1 cellular context compared by ENCODE assay signal in the genomic region with DNA sequence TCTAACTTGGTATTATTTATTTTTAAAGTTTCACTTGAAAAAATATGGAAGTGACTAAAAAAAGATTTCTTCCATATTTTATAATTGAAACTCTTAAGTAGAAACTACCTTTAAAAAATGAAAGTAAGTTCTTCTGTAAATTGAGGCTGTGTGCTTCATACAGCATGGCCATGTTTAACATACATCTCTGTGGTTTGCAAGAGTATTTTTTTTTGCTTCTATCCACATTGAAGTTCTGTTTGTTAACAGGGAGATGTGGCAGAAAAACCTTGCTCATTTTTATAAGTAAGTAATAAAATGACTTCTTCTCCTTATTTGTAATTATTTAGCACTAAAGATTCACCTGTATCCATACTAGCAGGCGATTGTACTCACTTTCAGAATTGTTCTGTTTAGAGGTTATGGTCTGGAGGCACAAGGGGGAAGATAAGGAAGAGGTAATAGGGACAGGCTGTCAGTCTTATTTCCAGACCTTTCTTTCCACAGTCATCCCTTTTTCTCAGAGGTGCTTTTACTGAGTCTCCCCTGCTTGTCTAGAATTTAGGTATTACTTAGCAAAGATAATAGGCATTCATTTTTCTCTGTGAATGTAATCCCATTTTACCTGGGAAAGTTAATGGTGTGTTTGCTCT.
TF ChIP-seq lines count a peak whose summit lies in the region.

No MANE protein-coding gene starts in this region.

TF ChIP-seq in K562, 482 proteins besides CTCF, POLR2A, EP300 and RAD21 (continued from another document and continues in another):
- TF ChIP-seq, protein P1, sequence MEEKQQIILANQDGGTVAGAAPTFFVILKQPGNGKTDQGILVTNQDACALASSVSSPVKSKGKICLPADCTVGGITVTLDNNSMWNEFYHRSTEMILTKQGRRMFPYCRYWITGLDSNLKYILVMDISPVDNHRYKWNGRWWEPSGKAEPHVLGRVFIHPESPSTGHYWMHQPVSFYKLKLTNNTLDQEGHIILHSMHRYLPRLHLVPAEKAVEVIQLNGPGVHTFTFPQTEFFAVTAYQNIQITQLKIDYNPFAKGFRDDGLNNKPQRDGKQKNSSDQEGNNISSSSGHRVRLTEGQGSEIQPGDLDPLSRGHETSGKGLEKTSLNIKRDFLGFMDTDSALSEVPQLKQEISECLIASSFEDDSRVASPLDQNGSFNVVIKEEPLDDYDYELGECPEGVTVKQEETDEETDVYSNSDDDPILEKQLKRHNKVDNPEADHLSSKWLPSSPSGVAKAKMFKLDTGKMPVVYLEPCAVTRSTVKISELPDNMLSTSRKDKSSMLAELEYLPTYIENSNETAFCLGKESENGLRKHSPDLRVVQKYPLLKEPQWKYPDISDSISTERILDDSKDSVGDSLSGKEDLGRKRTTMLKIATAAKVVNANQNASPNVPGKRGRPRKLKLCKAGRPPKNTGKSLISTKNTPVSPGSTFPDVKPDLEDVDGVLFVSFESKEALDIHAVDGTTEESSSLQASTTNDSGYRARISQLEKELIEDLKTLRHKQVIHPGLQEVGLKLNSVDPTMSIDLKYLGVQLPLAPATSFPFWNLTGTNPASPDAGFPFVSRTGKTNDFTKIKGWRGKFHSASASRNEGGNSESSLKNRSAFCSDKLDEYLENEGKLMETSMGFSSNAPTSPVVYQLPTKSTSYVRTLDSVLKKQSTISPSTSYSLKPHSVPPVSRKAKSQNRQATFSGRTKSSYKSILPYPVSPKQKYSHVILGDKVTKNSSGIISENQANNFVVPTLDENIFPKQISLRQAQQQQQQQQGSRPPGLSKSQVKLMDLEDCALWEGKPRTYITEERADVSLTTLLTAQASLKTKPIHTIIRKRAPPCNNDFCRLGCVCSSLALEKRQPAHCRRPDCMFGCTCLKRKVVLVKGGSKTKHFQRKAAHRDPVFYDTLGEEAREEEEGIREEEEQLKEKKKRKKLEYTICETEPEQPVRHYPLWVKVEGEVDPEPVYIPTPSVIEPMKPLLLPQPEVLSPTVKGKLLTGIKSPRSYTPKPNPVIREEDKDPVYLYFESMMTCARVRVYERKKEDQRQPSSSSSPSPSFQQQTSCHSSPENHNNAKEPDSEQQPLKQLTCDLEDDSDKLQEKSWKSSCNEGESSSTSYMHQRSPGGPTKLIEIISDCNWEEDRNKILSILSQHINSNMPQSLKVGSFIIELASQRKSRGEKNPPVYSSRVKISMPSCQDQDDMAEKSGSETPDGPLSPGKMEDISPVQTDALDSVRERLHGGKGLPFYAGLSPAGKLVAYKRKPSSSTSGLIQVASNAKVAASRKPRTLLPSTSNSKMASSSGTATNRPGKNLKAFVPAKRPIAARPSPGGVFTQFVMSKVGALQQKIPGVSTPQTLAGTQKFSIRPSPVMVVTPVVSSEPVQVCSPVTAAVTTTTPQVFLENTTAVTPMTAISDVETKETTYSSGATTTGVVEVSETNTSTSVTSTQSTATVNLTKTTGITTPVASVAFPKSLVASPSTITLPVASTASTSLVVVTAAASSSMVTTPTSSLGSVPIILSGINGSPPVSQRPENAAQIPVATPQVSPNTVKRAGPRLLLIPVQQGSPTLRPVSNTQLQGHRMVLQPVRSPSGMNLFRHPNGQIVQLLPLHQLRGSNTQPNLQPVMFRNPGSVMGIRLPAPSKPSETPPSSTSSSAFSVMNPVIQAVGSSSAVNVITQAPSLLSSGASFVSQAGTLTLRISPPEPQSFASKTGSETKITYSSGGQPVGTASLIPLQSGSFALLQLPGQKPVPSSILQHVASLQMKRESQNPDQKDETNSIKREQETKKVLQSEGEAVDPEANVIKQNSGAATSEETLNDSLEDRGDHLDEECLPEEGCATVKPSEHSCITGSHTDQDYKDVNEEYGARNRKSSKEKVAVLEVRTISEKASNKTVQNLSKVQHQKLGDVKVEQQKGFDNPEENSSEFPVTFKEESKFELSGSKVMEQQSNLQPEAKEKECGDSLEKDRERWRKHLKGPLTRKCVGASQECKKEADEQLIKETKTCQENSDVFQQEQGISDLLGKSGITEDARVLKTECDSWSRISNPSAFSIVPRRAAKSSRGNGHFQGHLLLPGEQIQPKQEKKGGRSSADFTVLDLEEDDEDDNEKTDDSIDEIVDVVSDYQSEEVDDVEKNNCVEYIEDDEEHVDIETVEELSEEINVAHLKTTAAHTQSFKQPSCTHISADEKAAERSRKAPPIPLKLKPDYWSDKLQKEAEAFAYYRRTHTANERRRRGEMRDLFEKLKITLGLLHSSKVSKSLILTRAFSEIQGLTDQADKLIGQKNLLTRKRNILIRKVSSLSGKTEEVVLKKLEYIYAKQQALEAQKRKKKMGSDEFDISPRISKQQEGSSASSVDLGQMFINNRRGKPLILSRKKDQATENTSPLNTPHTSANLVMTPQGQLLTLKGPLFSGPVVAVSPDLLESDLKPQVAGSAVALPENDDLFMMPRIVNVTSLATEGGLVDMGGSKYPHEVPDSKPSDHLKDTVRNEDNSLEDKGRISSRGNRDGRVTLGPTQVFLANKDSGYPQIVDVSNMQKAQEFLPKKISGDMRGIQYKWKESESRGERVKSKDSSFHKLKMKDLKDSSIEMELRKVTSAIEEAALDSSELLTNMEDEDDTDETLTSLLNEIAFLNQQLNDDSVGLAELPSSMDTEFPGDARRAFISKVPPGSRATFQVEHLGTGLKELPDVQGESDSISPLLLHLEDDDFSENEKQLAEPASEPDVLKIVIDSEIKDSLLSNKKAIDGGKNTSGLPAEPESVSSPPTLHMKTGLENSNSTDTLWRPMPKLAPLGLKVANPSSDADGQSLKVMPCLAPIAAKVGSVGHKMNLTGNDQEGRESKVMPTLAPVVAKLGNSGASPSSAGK (IDR thresholded peaks at IDR 0.05), result 0 out of 2 replicates have a peak, but pooled peaks have one; percentile 16
- TF ChIP-seq, protein P2, sequence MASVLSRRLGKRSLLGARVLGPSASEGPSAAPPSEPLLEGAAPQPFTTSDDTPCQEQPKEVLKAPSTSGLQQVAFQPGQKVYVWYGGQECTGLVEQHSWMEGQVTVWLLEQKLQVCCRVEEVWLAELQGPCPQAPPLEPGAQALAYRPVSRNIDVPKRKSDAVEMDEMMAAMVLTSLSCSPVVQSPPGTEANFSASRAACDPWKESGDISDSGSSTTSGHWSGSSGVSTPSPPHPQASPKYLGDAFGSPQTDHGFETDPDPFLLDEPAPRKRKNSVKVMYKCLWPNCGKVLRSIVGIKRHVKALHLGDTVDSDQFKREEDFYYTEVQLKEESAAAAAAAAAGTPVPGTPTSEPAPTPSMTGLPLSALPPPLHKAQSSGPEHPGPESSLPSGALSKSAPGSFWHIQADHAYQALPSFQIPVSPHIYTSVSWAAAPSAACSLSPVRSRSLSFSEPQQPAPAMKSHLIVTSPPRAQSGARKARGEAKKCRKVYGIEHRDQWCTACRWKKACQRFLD (CRISPR knock-in tag; IDR thresholded peaks at IDR 0.05), result no peak
- TF ChIP-seq NBN (IDR thresholded peaks at IDR 0.05; ENCODE audit: low read depth), result 0 out of 2 replicates have a peak, but pooled peaks have one; percentile 24
- 0 out of 2 replicates have a peak, but pooled peaks have one; percentile 16 for TF ChIP-seq HEY1 (CRISPR knock-in tag; IDR thresholded peaks at IDR 0.05; ENCODE audit: borderline replicate concordance)
- TF ChIP-seq FOSL1 (tag; conservative IDR thresholded peaks at IDR 0.05), result 0 out of 2 replicates have a peak, but pooled peaks have one; percentile 21
- TF ChIP-seq, protein P3, sequence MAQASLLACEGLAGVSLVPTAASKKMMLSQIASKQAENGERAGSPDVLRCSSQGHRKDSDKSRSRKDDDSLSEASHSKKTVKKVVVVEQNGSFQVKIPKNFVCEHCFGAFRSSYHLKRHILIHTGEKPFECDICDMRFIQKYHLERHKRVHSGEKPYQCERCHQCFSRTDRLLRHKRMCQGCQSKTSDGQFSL (CRISPR knock-in tag; IDR thresholded peaks at IDR 0.05), result no peak
- TF ChIP-seq, protein P3 (tag; IDR thresholded peaks at IDR 0.05), result no peak
- TF ChIP-seq, protein P4, sequence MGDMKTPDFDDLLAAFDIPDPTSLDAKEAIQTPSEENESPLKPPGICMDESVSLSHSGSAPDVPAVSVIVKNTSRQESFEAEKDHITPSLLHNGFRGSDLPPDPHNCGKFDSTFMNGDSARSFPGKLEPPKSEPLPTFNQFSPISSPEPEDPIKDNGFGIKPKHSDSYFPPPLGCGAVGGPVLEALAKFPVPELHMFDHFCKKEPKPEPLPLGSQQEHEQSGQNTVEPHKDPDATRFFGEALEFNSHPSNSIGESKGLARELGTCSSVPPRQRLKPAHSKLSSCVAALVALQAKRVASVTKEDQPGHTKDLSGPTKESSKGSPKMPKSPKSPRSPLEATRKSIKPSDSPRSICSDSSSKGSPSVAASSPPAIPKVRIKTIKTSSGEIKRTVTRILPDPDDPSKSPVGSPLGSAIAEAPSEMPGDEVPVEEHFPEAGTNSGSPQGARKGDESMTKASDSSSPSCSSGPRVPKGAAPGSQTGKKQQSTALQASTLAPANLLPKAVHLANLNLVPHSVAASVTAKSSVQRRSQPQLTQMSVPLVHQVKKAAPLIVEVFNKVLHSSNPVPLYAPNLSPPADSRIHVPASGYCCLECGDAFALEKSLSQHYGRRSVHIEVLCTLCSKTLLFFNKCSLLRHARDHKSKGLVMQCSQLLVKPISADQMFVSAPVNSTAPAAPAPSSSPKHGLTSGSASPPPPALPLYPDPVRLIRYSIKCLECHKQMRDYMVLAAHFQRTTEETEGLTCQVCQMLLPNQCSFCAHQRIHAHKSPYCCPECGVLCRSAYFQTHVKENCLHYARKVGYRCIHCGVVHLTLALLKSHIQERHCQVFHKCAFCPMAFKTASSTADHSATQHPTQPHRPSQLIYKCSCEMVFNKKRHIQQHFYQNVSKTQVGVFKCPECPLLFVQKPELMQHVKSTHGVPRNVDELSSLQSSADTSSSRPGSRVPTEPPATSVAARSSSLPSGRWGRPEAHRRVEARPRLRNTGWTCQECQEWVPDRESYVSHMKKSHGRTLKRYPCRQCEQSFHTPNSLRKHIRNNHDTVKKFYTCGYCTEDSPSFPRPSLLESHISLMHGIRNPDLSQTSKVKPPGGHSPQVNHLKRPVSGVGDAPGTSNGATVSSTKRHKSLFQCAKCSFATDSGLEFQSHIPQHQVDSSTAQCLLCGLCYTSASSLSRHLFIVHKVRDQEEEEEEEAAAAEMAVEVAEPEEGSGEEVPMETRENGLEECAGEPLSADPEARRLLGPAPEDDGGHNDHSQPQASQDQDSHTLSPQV (IDR thresholded peaks at IDR 0.05), result peak; percentile 54
- peak; percentile 6; the same call in 1 of the 2 replicates for TF ChIP-seq SMARCA4 (IDR thresholded peaks at IDR 0.05)
- TF ChIP-seq NFATC3 (IDR thresholded peaks at IDR 0.05), result no peak
- TF ChIP-seq ZNF197 (CRISPR knock-in tag; IDR thresholded peaks at IDR 0.05; ENCODE audit: low read depth), result peak; percentile 6; the same call in 1 of the 2 replicates
- 0 out of 6 replicates have a peak, but pooled peaks of 1 of the 3 experiments have one; percentile 19 for TF ChIP-seq ZBTB11 (CRISPR knock-in tag; IDR thresholded peaks at IDR 0.05)
- TF ChIP-seq ID3 (CRISPR knock-in tag; IDR thresholded peaks at IDR 0.05), result no peak
- no peak for TF ChIP-seq ID3 (tag; IDR thresholded peaks at IDR 0.05)
- TF ChIP-seq ZNF639 (CRISPR knock-in tag; conservative IDR thresholded peaks at IDR 0.05 in 1 of 2, IDR thresholded peaks at IDR 0.05 in 1 of 2), result 0 out of 4 replicates have a peak, but pooled peaks of 1 of the 2 experiments have one; percentile 4
- TF ChIP-seq ELF2 (CRISPR knock-in tag; IDR thresholded peaks at IDR 0.05), result peak; percentile 41; the same call in 1 of the 2 replicates
- no peak for TF ChIP-seq ARHGAP35 (IDR thresholded peaks at IDR 0.05; ENCODE audit: partially characterized antibody)
- TF ChIP-seq ZFP30 (CRISPR knock-in tag; IDR thresholded peaks at IDR 0.05; ENCODE audit: borderline replicate concordance), result no peak
